Comparison of ENCODE assay signal across 13 cellular contexts in the genomic region with DNA sequence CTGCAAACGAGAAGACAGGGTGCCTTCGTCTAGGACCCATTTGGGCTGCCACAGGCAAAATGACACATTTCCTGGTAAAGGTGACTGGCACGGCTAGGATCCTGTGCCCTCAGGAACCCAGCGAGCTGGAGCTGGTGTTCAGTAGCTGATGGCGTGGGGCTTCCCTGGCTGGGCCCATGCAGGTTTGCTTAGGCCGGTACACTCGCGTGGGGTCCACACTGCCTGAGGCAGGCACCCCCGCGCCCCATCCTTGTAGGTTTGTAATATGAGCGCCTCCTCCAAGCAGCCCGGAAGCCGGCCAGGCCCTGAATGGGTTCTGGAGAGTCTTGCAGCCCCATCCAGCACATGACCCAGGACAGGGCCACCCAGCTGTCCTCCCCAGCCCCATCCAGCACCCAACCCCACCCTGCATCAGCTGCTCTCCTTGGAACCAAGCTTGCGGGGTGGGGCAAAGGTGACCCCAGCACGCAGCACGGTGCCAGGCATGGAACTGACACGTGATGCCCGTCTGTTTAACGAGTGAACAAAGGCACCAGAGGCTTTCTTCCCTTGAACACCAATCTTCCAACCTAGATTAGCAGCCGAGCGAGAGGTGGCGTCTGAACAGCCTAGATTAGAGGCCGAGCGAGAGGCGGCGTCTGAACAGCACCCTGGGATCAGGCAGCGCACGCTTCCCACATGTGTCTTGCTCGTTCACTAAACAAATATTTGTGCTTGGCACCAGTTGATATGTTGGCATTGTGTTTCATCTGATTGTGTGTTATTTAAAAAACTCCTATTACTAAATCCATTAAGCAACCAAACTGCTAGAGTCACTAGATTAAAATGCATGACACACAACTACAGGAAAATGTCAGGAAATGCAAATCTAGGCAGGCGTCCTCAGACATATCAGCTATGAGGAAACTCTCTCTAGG.
DNase-seq lines count a peak whose midpoint lies in the region; ATAC-seq, FAIRE-seq and TF ChIP-seq lines count a peak whose summit lies in the region.
"Had no signal": no experiment of that assay in that cellular context is flagged by ENCODE, and none has a peak within 500 bp of the region (broad histone marks: within the 10 kb centered on the region; RNA-seq: fewer than 3 reads in every experiment).

No MANE protein-coding gene starts in this region.

- H3K4me2 ChIP-seq in keratinocyte (ENCODE audit: control insufficient read depth, extremely low read depth, insufficient read depth, low read depth, low read length), result peak overlapping the region; percentile 19
- H3K4me2 ChIP-seq: neural progenitor cell had no signal

- peak; percentile 96 for FAIRE-seq in keratinocyte (lab: Jason Lieb, UNC)

- TF ChIP-seq CTCF in keratinocyte (optimal IDR thresholded peaks at IDR 0.05 in 1 of 3, IDR thresholded peaks at IDR 0.05 in 1 of 3, conservative IDR thresholded peaks at IDR 0.05 in 1 of 3; ENCODE audit: extremely low read depth in 1 of 3, insufficient read depth in 2 of 3, low read length in 3 of 3), result no peak
- TF ChIP-seq CTCF in upper lobe of right lung (IDR thresholded peaks at IDR 0.05), result no peak

- H3K36me3 Mint-ChIP-seq in activated naive CD4-positive, alpha-beta T cell treated with anti-CD3 and anti-CD28 coated beads, Interleukin-2, amount 10 ng/mL, durations not matched to agents 7 days and 5 days, result peaks cover 3% of the 10 kb centered on the region
- H3K36me3 Mint-ChIP-seq in activated naive CD4-positive, alpha-beta T cell treated with anti-CD3 and anti-CD28 coated beads for 36 hours (ENCODE audit: low read depth), result no peaks in the 10 kb centered on the region
- H3K36me3 Mint-ChIP-seq: neural progenitor cell had no signal

- dilution Hi-C loops in keratinocyte (cut with MboI; ENCODE audit: extremely low pct_ligation_motif_present, low sequenced_read_pairs), result no loop called here

- no peaks in the 10 kb centered on the region for H3K4me1 Mint-ChIP-seq in activated naive CD4-positive, alpha-beta T cell treated with anti-CD3 and anti-CD28 coated beads, Interleukin-2, amount 10 ng/mL, durations not matched to agents 7 days and 5 days
- H3K4me1 Mint-ChIP-seq in activated naive CD4-positive, alpha-beta T cell treated with anti-CD3 and anti-CD28 coated beads for 36 hours (ENCODE audit: low read depth), result no peaks in the 10 kb centered on the region
- H3K4me1 Mint-ChIP-seq in stimulated activated naive CD8-positive, alpha-beta T cell treated with anti-CD3 and anti-CD28 coated beads, Interleukin-15, amount 100 ng/mL, for 72 hours, result peaks cover 17% of the 10 kb centered on the region
- H3K4me1 Mint-ChIP-seq: CD4-positive, CD25-positive, alpha-beta regulatory T cell had no signal

- no peaks in the 10 kb centered on the region for H3K9me3 ChIP-seq in SK-N-MC (ENCODE audit: low read depth, low read length)
- peaks cover 27% of the 10 kb centered on the region for H3K9me3 ChIP-seq in keratinocyte (ENCODE audit: control insufficient read depth, low read depth, low read length)
- H3K9me3 ChIP-seq in upper lobe of right lung, result no peaks in the 10 kb centered on the region
- H3K9me3 ChIP-seq: adrenal gland had no signal

- peak; percentile 18 for DNase-seq in activated naive CD4-positive, alpha-beta T cell treated with anti-CD3 and anti-CD28 coated beads, Interleukin-2, amount 10 ng/mL, durations not matched to agents 7 days and 5 days
- DNase-seq in activated naive CD4-positive, alpha-beta T cell treated with anti-CD3 and anti-CD28 coated beads for 36 hours, result no peak
- DNase-seq in SK-N-MC (ENCODE audit: low read depth, low spot score) (no peak), keratinocyte (ENCODE audit: low read depth, low spot score) (peak; percentile 65), upper lobe of right lung (no peak), NCI-H2227 treated with DMSO at 0.1 percent for 48 hours (lab: John Stamatoyannopoulos, UW) (no peak)
- no peak for DNase-seq in stimulated activated naive CD8-positive, alpha-beta T cell treated with anti-CD3 and anti-CD28 coated beads, Interleukin-15, amount 100 ng/mL, for 72 hours
- DNase-seq: CD4-positive, CD25-positive, alpha-beta regulatory T cell; HCEC 1CT; OCI-M1 had no signal

- peaks cover 13% of the 10 kb centered on the region for H3K9me3 Mint-ChIP-seq in activated naive CD4-positive, alpha-beta T cell treated with anti-CD3 and anti-CD28 coated beads, Interleukin-2, amount 10 ng/mL, durations not matched to agents 7 days and 5 days
- H3K9me3 Mint-ChIP-seq in activated naive CD4-positive, alpha-beta T cell treated with anti-CD3 and anti-CD28 coated beads for 36 hours, result peaks cover 7% of the 10 kb centered on the region
- H3K9me3 Mint-ChIP-seq in stimulated activated naive CD8-positive, alpha-beta T cell treated with anti-CD3 and anti-CD28 coated beads, Interleukin-15, amount 100 ng/mL, for 72 hours, result peaks cover 6 to 24% of the 10 kb centered on the region in 2 donors

- H3K9me1 ChIP-seq in keratinocyte (ENCODE audit: control insufficient read depth, extremely low read depth, insufficient read depth, low read length), result no peaks in the 10 kb centered on the region

- peak overlapping the region; percentile 50 for H2AFZ ChIP-seq in keratinocyte (ENCODE audit: control insufficient read depth, low read length)
- H2AFZ ChIP-seq: neural progenitor cell had no signal

- H4K20me1 ChIP-seq in keratinocyte (ENCODE audit: control insufficient read depth, extremely low read depth, insufficient read depth, low read length), result no peaks in the 10 kb centered on the region

- H3K4me3 ChIP-seq in SK-N-MC, result no peak overlapping the region
- no peak overlapping the region for H3K4me3 ChIP-seq in keratinocyte (ENCODE audit: control insufficient read depth in 2 of 3, extremely low read depth in 1 of 3, insufficient read depth in 2 of 3, low read depth in 1 of 3, low read length in 3 of 3)
- H3K4me3 ChIP-seq in upper lobe of right lung, result no peak overlapping the region
- H3K4me3 ChIP-seq: adrenal gland, neural progenitor cell had no signal

- CTCF ChIA-PET in activated naive CD4-positive, alpha-beta T cell treated with anti-CD3 and anti-CD28 coated beads, Interleukin-2, amount 10 ng/mL, durations not matched to agents 7 days and 5 days (lab: Charles Lee), result no interaction called here
- CTCF ChIA-PET in activated naive CD4-positive, alpha-beta T cell treated with anti-CD3 and anti-CD28 coated beads for 36 hours (lab: Charles Lee), result no interaction called here

- H3K4me1 ChIP-seq in keratinocyte (ENCODE audit: control insufficient read depth, extremely low read depth, insufficient read depth, low read length) (peaks cover 28% of the 10 kb centered on the region), upper lobe of right lung (peaks cover 13% of the 10 kb centered on the region)
- H3K4me1 ChIP-seq: adrenal gland, neural progenitor cell had no signal

- H3K27ac ChIP-seq in SK-N-MC (peak overlapping the region; percentile 70), keratinocyte (ENCODE audit: control insufficient read depth, insufficient read depth, low read length) (peak overlapping the region; percentile 68), upper lobe of right lung (no peak overlapping the region)
- H3K27ac ChIP-seq: adrenal gland, neural progenitor cell had no signal

- H3K36me3 ChIP-seq in SK-N-MC (ENCODE audit: insufficient read depth, low read length), result no peaks in the 10 kb centered on the region
- no peaks in the 10 kb centered on the region for H3K36me3 ChIP-seq in keratinocyte (ENCODE audit: control insufficient read depth in 2 of 2, extremely low read depth in 1 of 2, insufficient read depth in 2 of 2, low read length in 2 of 2)
- H3K36me3 ChIP-seq in upper lobe of right lung, result no peaks in the 10 kb centered on the region
- H3K36me3 ChIP-seq: adrenal gland, neural progenitor cell had no signal

- H3K79me2 ChIP-seq in keratinocyte (ENCODE audit: control insufficient read depth, insufficient read depth, low read length), result no peaks in the 10 kb centered on the region

- H3K27ac Mint-ChIP-seq in activated naive CD4-positive, alpha-beta T cell treated with anti-CD3 and anti-CD28 coated beads, Interleukin-2, amount 10 ng/mL, durations not matched to agents 7 days and 5 days, result no peak overlapping the region
- no peak overlapping the region for H3K27ac Mint-ChIP-seq in activated naive CD4-positive, alpha-beta T cell treated with anti-CD3 and anti-CD28 coated beads for 36 hours
- peak overlapping the region in 1 of 2 donors; percentile 55 for H3K27ac Mint-ChIP-seq in stimulated activated naive CD8-positive, alpha-beta T cell treated with anti-CD3 and anti-CD28 coated beads, Interleukin-15, amount 100 ng/mL, for 72 hours
- H3K27ac Mint-ChIP-seq: CD4-positive, CD25-positive, alpha-beta regulatory T cell had no signal

- ATAC-seq in upper lobe of right lung (peak; percentile 39), GM21381 (IDR thresholded peaks at IDR 0.05; ENCODE audit: unreplicated experiment) (no peak)
- ATAC-seq in stimulated activated naive CD8-positive, alpha-beta T cell treated with anti-CD3 and anti-CD28 coated beads, Interleukin-15, amount 100 ng/mL, for 72 hours, result no peak

- H3K27me3 ChIP-seq in keratinocyte (ENCODE audit: control insufficient read depth, extremely low read depth, insufficient read depth, low read length) (no peaks in the 10 kb centered on the region), upper lobe of right lung (no peaks in the 10 kb centered on the region)
- H3K27me3 ChIP-seq: adrenal gland, neural progenitor cell had no signal

- H3K4me3 Mint-ChIP-seq in activated naive CD4-positive, alpha-beta T cell treated with anti-CD3 and anti-CD28 coated beads, Interleukin-2, amount 10 ng/mL, durations not matched to agents 7 days and 5 days, result no peak overlapping the region
- no peak overlapping the region for H3K4me3 Mint-ChIP-seq in activated naive CD4-positive, alpha-beta T cell treated with anti-CD3 and anti-CD28 coated beads for 36 hours
- H3K4me3 Mint-ChIP-seq in stimulated activated naive CD8-positive, alpha-beta T cell treated with anti-CD3 and anti-CD28 coated beads, Interleukin-15, amount 100 ng/mL, for 72 hours, result no peak overlapping the region
- H3K4me3 Mint-ChIP-seq: CD4-positive, CD25-positive, alpha-beta regulatory T cell; neural progenitor cell had no signal

- peaks cover 8% of the 10 kb centered on the region for H3K27me3 Mint-ChIP-seq in activated naive CD4-positive, alpha-beta T cell treated with anti-CD3 and anti-CD28 coated beads, Interleukin-2, amount 10 ng/mL, durations not matched to agents 7 days and 5 days
- no peaks in the 10 kb centered on the region for H3K27me3 Mint-ChIP-seq in activated naive CD4-positive, alpha-beta T cell treated with anti-CD3 and anti-CD28 coated beads for 36 hours (ENCODE audit: low read depth)
- H3K27me3 Mint-ChIP-seq in stimulated activated naive CD8-positive, alpha-beta T cell treated with anti-CD3 and anti-CD28 coated beads, Interleukin-15, amount 100 ng/mL, for 72 hours, result peaks cover 10% of the 10 kb centered on the region
- H3K27me3 Mint-ChIP-seq: CD4-positive, CD25-positive, alpha-beta regulatory T cell had no signal

- intact Hi-C loops in activated naive CD4-positive, alpha-beta T cell treated with anti-CD3 and anti-CD28 coated beads for 36 hours (cut with micrococcal nuclease), result loop anchor here (5.0 kb wide), 1 partner anchor 113 kb away; a partner anchor contains a TSS
- intact Hi-C loops in upper lobe of right lung (cut with DNase I), result no loop called here

- H3K9ac ChIP-seq in SK-N-MC (ENCODE audit: insufficient read length) (no peak overlapping the region), keratinocyte (ENCODE audit: control insufficient read depth, extremely low read depth, insufficient read depth, low read length) (peak overlapping the region; percentile 51)
- H3K9ac ChIP-seq: neural progenitor cell had no signal

Comparison
In these comparisons a context has a peak if more than half of its experiments do, and no peak if none do; other contexts are left out.
1. DNase-seq: peak in activated naive CD4-positive, alpha-beta T cell treated with anti-CD3 and anti-CD28 coated beads, Interleukin-2, amount 10 ng/mL, durations not matched to agents 7 days and 5 days (single experiment) and keratinocyte (single experiment); none in activated naive CD4-positive, alpha-beta T cell treated with anti-CD3 and anti-CD28 coated beads for 36 hours (single experiment), SK-N-MC (single experiment), upper lobe of right lung (single experiment), stimulated activated naive CD8-positive, alpha-beta T cell treated with anti-CD3 and anti-CD28 coated beads, Interleukin-15, amount 100 ng/mL, for 72 hours (0 of 2) and NCI-H2227 treated with DMSO at 0.1 percent for 48 hours (single experiment).